1 cellular context compared by ENCODE assay signal in the genomic region with DNA sequence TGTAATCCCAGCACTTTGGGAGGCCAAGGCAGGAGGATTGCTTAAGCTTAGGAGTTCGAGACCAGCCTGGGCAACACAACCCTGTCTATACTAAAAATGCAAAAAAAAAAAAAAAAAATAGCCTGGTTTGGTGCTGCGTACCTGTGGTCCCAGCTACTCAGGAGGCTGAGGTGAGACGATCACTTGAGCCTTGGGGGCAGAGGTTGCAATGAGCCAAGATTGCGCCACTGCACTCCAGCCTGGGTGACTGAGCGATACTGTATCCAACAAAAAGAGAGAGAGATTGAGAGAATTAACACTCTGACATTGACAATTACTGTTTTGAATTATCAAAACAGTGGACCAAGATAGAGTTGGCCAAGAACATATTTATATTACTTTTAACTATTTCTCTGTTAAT.
TF ChIP-seq lines count a peak whose summit lies in the region.

No MANE protein-coding gene starts in this region.

TF ChIP-seq in HepG2, 621 proteins besides CTCF, POLR2A, EP300 and RAD21:
- TF ChIP-seq CEBPB (IDR thresholded peaks at IDR 0.05; ENCODE audit: borderline replicate concordance, low read depth, low read length) = peak; percentile 47; the same call in 1 of the 2 replicates
- TF ChIP-seq ZMYM2 (CRISPR knock-in tag; IDR thresholded peaks at IDR 0.05) = no peak
